Comparison of ENCODE assay signal across 9 cellular contexts in the genomic region with DNA sequence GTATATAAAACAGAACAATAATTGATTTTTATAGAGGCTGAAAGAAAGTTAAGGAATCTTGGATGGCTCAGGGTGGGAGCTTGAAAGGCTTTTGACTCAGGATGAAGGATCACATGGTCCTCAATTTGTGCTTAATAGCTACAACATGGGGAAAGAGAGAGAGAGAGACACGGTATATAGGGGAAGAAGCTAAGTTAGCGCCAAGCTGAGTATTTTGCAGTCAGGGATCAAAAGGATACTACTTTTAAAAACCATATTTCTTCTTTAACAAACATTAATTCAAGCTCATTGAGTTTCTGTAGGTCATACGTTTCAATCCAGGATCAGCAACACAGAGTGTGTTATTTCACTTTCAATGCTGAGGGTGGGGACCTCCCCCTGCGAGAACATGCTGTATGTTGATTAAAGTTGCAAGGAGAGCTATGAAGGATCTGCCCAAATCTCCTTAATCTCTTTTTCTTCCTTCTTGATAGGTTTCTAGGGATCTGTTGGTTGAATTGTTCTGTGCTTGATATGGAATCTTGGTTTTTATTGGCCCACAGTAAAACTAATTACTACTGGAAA.
DNase-seq lines count a peak whose midpoint lies in the region; ATAC-seq and TF ChIP-seq lines count a peak whose summit lies in the region.
"Had no signal": no experiment of that assay in that cellular context is flagged by ENCODE, and none has a peak within 500 bp of the region (broad histone marks: within the 10 kb centered on the region; RNA-seq: fewer than 3 reads in every experiment).

No MANE protein-coding gene starts in this region.

- H3K27ac ChIP-seq in mammary epithelial cell (ENCODE audit: insufficient read depth, low read depth, low read length) (no peak overlapping the region), mesendoderm (ENCODE audit: low read depth, low read length) (no peak overlapping the region)

- no peaks in the 10 kb centered on the region for H3K79me1 ChIP-seq in mesendoderm (ENCODE audit: low read length)

- no peak overlapping the region for H4K5ac ChIP-seq in mesendoderm (ENCODE audit: low read length)

- peak; percentile 30 for ATAC-seq in HG03095 (IDR thresholded peaks at IDR 0.05; ENCODE audit: unreplicated experiment)

- H3K9ac ChIP-seq in mammary epithelial cell (ENCODE audit: insufficient read depth, low read length) (no peak overlapping the region), mesendoderm (ENCODE audit: low read length) (no peak overlapping the region)

- H3K4ac ChIP-seq in mesendoderm (ENCODE audit: low read depth, low read length) = no peak overlapping the region

- TF ChIP-seq CTCF in mammary epithelial cell (conservative IDR thresholded peaks at IDR 0.05 in 1 of 2, IDR thresholded peaks at IDR 0.05 in 1 of 2; ENCODE audit: extremely low read depth in 1 of 2, insufficient read depth in 1 of 2, low read depth in 1 of 2, low read length in 2 of 2) = no peak

- no peak overlapping the region for H3K23ac ChIP-seq in mesendoderm (ENCODE audit: low read length)

- H2AK5ac ChIP-seq in mesendoderm (ENCODE audit: low read length) = no peak overlapping the region

- H3K79me2 ChIP-seq in mammary epithelial cell (ENCODE audit: insufficient read depth, low read length) (no peaks in the 10 kb centered on the region), mesendoderm (ENCODE audit: control insufficient read depth, insufficient read depth, low read length) (no peaks in the 10 kb centered on the region)

- no peaks in the 10 kb centered on the region for H3K9me3 ChIP-seq in mammary epithelial cell (replicated peaks; ENCODE audit: insufficient read depth, low read length)

- WGBS in mammary epithelial cell (ENCODE audit: low coverage, missing lambda C conversion rate) = 100% methylated on average over 4 of the region's 4 CpGs
- WGBS in mesendoderm (ENCODE audit: extremely low coverage, insufficient coverage, low lambda C conversion rate) = no CpG with 5 or more reads among the region's 4 CpGs

- H3K27me3 ChIP-seq in mammary epithelial cell (ENCODE audit: insufficient read depth, low read length) (no peaks in the 10 kb centered on the region), mesendoderm (ENCODE audit: insufficient read depth, low read length, poor library complexity) (no peaks in the 10 kb centered on the region)

- no peaks in the 10 kb centered on the region for H4K20me1 ChIP-seq in mammary epithelial cell (ENCODE audit: insufficient read depth, low read length)

- H3K56ac ChIP-seq in mesendoderm (ENCODE audit: low read length) = no peak overlapping the region

- intact Hi-C loops in mammary epithelial cell (cut with micrococcal nuclease) = no loop called here

- H3K4me1 ChIP-seq in mammary epithelial cell (ENCODE audit: insufficient read depth, low read length) (peaks cover 14% of the 10 kb centered on the region), mesendoderm (ENCODE audit: control insufficient read depth, low read depth, low read length) (no peaks in the 10 kb centered on the region)

- CTCF ChIA-PET in mammary epithelial cell (lab: Charles Lee; ENCODE audit: low non-redundant PET) = interaction anchor here (0.6 kb wide), 1 partner anchor 100 kb away, joined by 4 read pairs; no protein-coding TSS in a partner anchor

- H3K4me2 ChIP-seq in mammary epithelial cell (ENCODE audit: insufficient read depth, low read depth, low read length) (no peak overlapping the region), mesendoderm (ENCODE audit: low read length) (no peak overlapping the region)

- H3K18ac ChIP-seq in mesendoderm (ENCODE audit: low read length) = no peak overlapping the region

- in situ Hi-C loops in mammary epithelial cell (cut with MboI; ENCODE audit: low sequenced_read_pairs in 2 of 2) = no loop called here

- DNase-seq in NOMO-1 treated with DMSO at 0.1 percent for 48 hours (lab: John Stamatoyannopoulos, UW; ENCODE audit: unreplicated experiment) (peak; percentile 67), NOMO-1 (lab: John Stamatoyannopoulos, UW; ENCODE audit: unreplicated experiment in 2 of 2) (no peak), mammary epithelial cell (no peak), GOT3 (lab: John Stamatoyannopoulos, UW) (no peak), hypothalamus (lab: John Stamatoyannopoulos, UW) (no peak), mesendoderm (no peak)
- DNase-seq in stimulated activated CD4-positive, alpha-beta T cell treated with anti-CD3 and anti-CD28 coated beads, Interleukin-4, amount 100 ng/mL, for 1 hour = peak; percentile 27
- DNase-seq: cerebellar nuclear complex had no signal

- H3K36me3 ChIP-seq in mammary epithelial cell (ENCODE audit: insufficient read depth, low read length) (no peaks in the 10 kb centered on the region), mesendoderm (ENCODE audit: control insufficient read depth, insufficient read depth, low read length) (no peaks in the 10 kb centered on the region)

- H2BK15ac ChIP-seq in mesendoderm (replicated peaks; ENCODE audit: low read depth) = no peak overlapping the region

- no peak overlapping the region for H2BK5ac ChIP-seq in mesendoderm (ENCODE audit: low read length)

- H4K8ac ChIP-seq in mesendoderm (ENCODE audit: low read depth, low read length) = no peak overlapping the region

- H3K4me3 ChIP-seq in mammary epithelial cell (replicated peaks in 1 of 3; ENCODE audit: insufficient read depth in 1 of 3, low read depth in 2 of 3, low read length in 3 of 3) (no peak overlapping the region), mesendoderm (ENCODE audit: low read length) (no peak overlapping the region)

- peak overlapping the region; percentile 57 for H2AFZ ChIP-seq in mammary epithelial cell (ENCODE audit: low read depth, low read length)

- BruUV-seq in mammary epithelial cell (replicated peaks; lab: Mats Ljungman, UMichigan) = no TSS peak

- H2BK120ac ChIP-seq in mesendoderm (ENCODE audit: low read depth, low read length) = no peak overlapping the region

- dilution Hi-C loops in mammary epithelial cell (cut with HindIII; ENCODE audit: low sequenced_read_pairs) = no loop called here

Comparison
In these comparisons a context has a peak if more than half of its experiments do, and no peak if none do; other contexts are left out.
1. DNase-seq: peak in NOMO-1 treated with DMSO at 0.1 percent for 48 hours (single experiment) and stimulated activated CD4-positive, alpha-beta T cell treated with anti-CD3 and anti-CD28 coated beads, Interleukin-4, amount 100 ng/mL, for 1 hour (single experiment); none in NOMO-1 (0 of 2), mammary epithelial cell (single experiment), GOT3 (single experiment), hypothalamus (0 of 51) and mesendoderm (single experiment).